In genomic region chr5:96114736-96115466, GRCh38 we compare ENCODE assay signal across 3 cellular contexts.
TF ChIP-seq lines count a peak whose summit lies in the region.

No MANE protein-coding gene starts in this region.

TF ChIP-seq in SK-N-SH, 30 proteins besides CTCF, POLR2A, EP300 and RAD21 (continued from another document):
- no peak for TF ChIP-seq REST (IDR thresholded peaks at IDR 0.05; ENCODE audit: low read depth, low read length)

TF ChIP-seq in SK-N-SH treated with all-trans-retinoic acid at 6 μM for 48 hours, 23 proteins besides CTCF, POLR2A, EP300 and RAD21 (continued from another document):
- TF ChIP-seq TSHZ2 (CRISPR knock-in tag; IDR thresholded peaks at IDR 0.05) (no peak), ISL1 (CRISPR knock-in tag; IDR thresholded peaks at IDR 0.05) (no peak), ZNF70 (CRISPR knock-in tag; IDR thresholded peaks at IDR 0.05) (no peak)

TF ChIP-seq in HepG2, 621 proteins besides CTCF, POLR2A, EP300 and RAD21 (continued from another document and continues in another):
- TF ChIP-seq SOX13 (IDR thresholded peaks at IDR 0.05) (no peak), SOX13 (CRISPR knock-in tag; conservative IDR thresholded peaks at IDR 0.05 in 1 of 2, IDR thresholded peaks at IDR 0.05 in 1 of 2) (peak in 1 of 2 experiments; percentile 33; a peak in 1 of 4 replicates), GABPA (IDR thresholded peaks at IDR 0.05; ENCODE audit: low read depth, low read length) (no peak), GABPA (CRISPR knock-in tag; IDR thresholded peaks at IDR 0.05; ENCODE audit: low read depth) (no peak), HDAC6 (IDR thresholded peaks at IDR 0.05; ENCODE audit: low read depth, low read length) (no peak), RCOR2 (CRISPR knock-in tag; IDR thresholded peaks at IDR 0.05) (peak; percentile 64), E2F2 (CRISPR knock-in tag; IDR thresholded peaks at IDR 0.05; ENCODE audit: borderline replicate concordance) (no peak), ZNF281 (CRISPR knock-in tag; IDR thresholded peaks at IDR 0.05; ENCODE audit: borderline replicate concordance) (no peak), ZNF580 (CRISPR knock-in tag; IDR thresholded peaks at IDR 0.05; ENCODE audit: borderline replicate concordance, low read depth) (0 out of 2 replicates have a peak, but pooled peaks have one; percentile 28), SOX6 (IDR thresholded peaks at IDR 0.05) (no peak), SOX6 (CRISPR knock-in tag; IDR thresholded peaks at IDR 0.05) (peak; percentile 59), CREB3 (CRISPR knock-in tag; IDR thresholded peaks at IDR 0.05) (no peak), ZBTB37 (CRISPR knock-in tag; IDR thresholded peaks at IDR 0.05) (no peak), PRDM15 (CRISPR knock-in tag; IDR thresholded peaks at IDR 0.05) (no peak), ATF1 (CRISPR knock-in tag; IDR thresholded peaks at IDR 0.05) (no peak), ZNF776 (CRISPR knock-in tag; IDR thresholded peaks at IDR 0.05) (no peak), KAT7 (CRISPR knock-in tag; IDR thresholded peaks at IDR 0.05; ENCODE audit: borderline replicate concordance) (no peak), TBX3 (IDR thresholded peaks at IDR 0.05; ENCODE audit: borderline replicate concordance) (peak; percentile 34; the same call in 1 of the 2 replicates), JUN (CRISPR knock-in tag; IDR thresholded peaks at IDR 0.05) (no peak), POGZ (CRISPR knock-in tag; IDR thresholded peaks at IDR 0.05) (0 out of 2 replicates have a peak, but pooled peaks have one; percentile 18), SALL2 (CRISPR knock-in tag; IDR thresholded peaks at IDR 0.05) (no peak), ZMYM3 (CRISPR knock-in tag; IDR thresholded peaks at IDR 0.05) (peak; percentile 46; the same call in 1 of the 2 replicates), ZNF652 (CRISPR knock-in tag; IDR thresholded peaks at IDR 0.05; ENCODE audit: borderline replicate concordance, low read depth) (peak; percentile 49; the same call in 1 of the 2 replicates), ZNF710 (CRISPR knock-in tag; IDR thresholded peaks at IDR 0.05; ENCODE audit: borderline replicate concordance) (0 out of 2 replicates have a peak, but pooled peaks have one; percentile 51), FOSL2 (CRISPR knock-in tag; IDR thresholded peaks at IDR 0.05) (peak; percentile 50), GLMP (CRISPR knock-in tag; IDR thresholded peaks at IDR 0.05; ENCODE audit: borderline replicate concordance) (no peak), ZNF451 (CRISPR knock-in tag; IDR thresholded peaks at IDR 0.05) (no peak), GRHL1 (CRISPR knock-in tag; conservative IDR thresholded peaks at IDR 0.05) (no peak), ZNF7 (CRISPR knock-in tag; IDR thresholded peaks at IDR 0.05) (no peak), GMEB2 (CRISPR knock-in tag; IDR thresholded peaks at IDR 0.05; ENCODE audit: low read depth) (no peak), ZFP37 (CRISPR knock-in tag; IDR thresholded peaks at IDR 0.05; ENCODE audit: borderline replicate concordance) (no peak), ZNF614 (CRISPR knock-in tag; IDR thresholded peaks at IDR 0.05; ENCODE audit: borderline replicate concordance) (no peak), ATF4 (CRISPR knock-in tag; IDR thresholded peaks at IDR 0.05) (0 out of 4 replicates have a peak, but pooled peaks of 1 of the 2 experiments have one; percentile 33), ZNF383 (CRISPR knock-in tag; IDR thresholded peaks at IDR 0.05; ENCODE audit: borderline replicate concordance) (no peak), ETV5 (CRISPR knock-in tag; IDR thresholded peaks at IDR 0.05; ENCODE audit: borderline replicate concordance) (no peak), ZNF329 (CRISPR knock-in tag; IDR thresholded peaks at IDR 0.05; ENCODE audit: low read depth) (no peak), ZNF12 (CRISPR knock-in tag; IDR thresholded peaks at IDR 0.05) (no peak), SKI (IDR thresholded peaks at IDR 0.05; ENCODE audit: partially characterized antibody) (no peak)
